In genomic region chr1:197399691-197400521, GRCh38 we compare ENCODE assay signal across 8 cellular contexts.
A peak's percentile ranks its signal among the peaks of the same experiment; 100 is the strongest.
DNase-seq lines count a peak whose midpoint lies in the region; ATAC-seq, FAIRE-seq and TF ChIP-seq lines count a peak whose summit lies in the region.

No MANE protein-coding gene starts in this region.

- no peaks in the 10 kb centered on the region for H4K20me1 ChIP-seq in keratinocyte (ENCODE audit: control insufficient read depth, extremely low read depth, insufficient read depth, low read length)

- no peaks in the 10 kb centered on the region for H3K4me1 ChIP-seq in keratinocyte (ENCODE audit: control insufficient read depth, extremely low read depth, insufficient read depth, low read length)

- intact Hi-C loops in activated CD4-positive, alpha-beta T cell treated with anti-CD3 and anti-CD28 coated beads, Interleukin-2, amount 10 ng/mL, durations not matched to agents 24 days and 14 days (cut with micrococcal nuclease), result no loop called here

- no peak overlapping the region for H3K4me3 ChIP-seq in keratinocyte (ENCODE audit: control insufficient read depth in 2 of 3, extremely low read depth in 1 of 3, insufficient read depth in 2 of 3, low read depth in 1 of 3, low read length in 3 of 3)

- H3K79me2 ChIP-seq in keratinocyte (ENCODE audit: control insufficient read depth, insufficient read depth, low read length), result no peaks in the 10 kb centered on the region

- no peak overlapping the region for H2AFZ ChIP-seq in keratinocyte (ENCODE audit: control insufficient read depth, low read length)

- peaks cover 20% of the 10 kb centered on the region for H3K27me3 Mint-ChIP-seq in activated CD4-positive, alpha-beta T cell treated with anti-CD3 and anti-CD28 coated beads, Interleukin-2, amount 10 ng/mL, durations not matched to agents 24 days and 14 days

- DNase-seq in D721Med (ENCODE audit: insufficient read length, low spot score) (no peak), NCI-H2196 treated with DMSO at 0.1 percent for 48 hours (lab: John Stamatoyannopoulos, UW; ENCODE audit: unreplicated experiment) (peak; percentile 33), keratinocyte (ENCODE audit: low read depth, low spot score) (no peak), NCI-H1930 (lab: John Stamatoyannopoulos, UW) (no peak), globus pallidus (ENCODE audit: low spot score) (no peak)
- DNase-seq in activated CD4-positive, alpha-beta T cell treated with anti-CD3 and anti-CD28 coated beads, Interleukin-2, amount 10 ng/mL, durations not matched to agents 24 days and 14 days, result peak; percentile 71

- dilution Hi-C loops in keratinocyte (cut with MboI; ENCODE audit: extremely low pct_ligation_motif_present, low sequenced_read_pairs), result no loop called here

- no peak overlapping the region for H3K27ac Mint-ChIP-seq in activated CD4-positive, alpha-beta T cell treated with anti-CD3 and anti-CD28 coated beads, Interleukin-2, amount 10 ng/mL, durations not matched to agents 24 days and 14 days

- peak; percentile 97 for FAIRE-seq in D721Med (lab: Jason Lieb, UNC)
- no peak for FAIRE-seq in keratinocyte (lab: Jason Lieb, UNC)

- no peak overlapping the region for H3K27ac ChIP-seq in keratinocyte (ENCODE audit: control insufficient read depth, insufficient read depth, low read length)

- H3K9ac ChIP-seq in keratinocyte (ENCODE audit: control insufficient read depth, extremely low read depth, insufficient read depth, low read length), result no peak overlapping the region

- H3K4me1 Mint-ChIP-seq in activated CD4-positive, alpha-beta T cell treated with anti-CD3 and anti-CD28 coated beads, Interleukin-2, amount 10 ng/mL, durations not matched to agents 24 days and 14 days, result no peaks in the 10 kb centered on the region

- TF ChIP-seq CTCF in D721Med (IDR thresholded peaks at IDR 0.05; ENCODE audit: insufficient read depth, missing control alignments) (peak; percentile 91), keratinocyte (optimal IDR thresholded peaks at IDR 0.05 in 1 of 3, IDR thresholded peaks at IDR 0.05 in 1 of 3, conservative IDR thresholded peaks at IDR 0.05 in 1 of 3; ENCODE audit: extremely low read depth in 1 of 3, insufficient read depth in 2 of 3, low read length in 3 of 3) (peak in 2 of 3 experiments; percentile 64 to 78)

- no peaks in the 10 kb centered on the region for H3K9me3 ChIP-seq in keratinocyte (ENCODE audit: control insufficient read depth, low read depth, low read length)

- peak overlapping the region; percentile 20 for H3K4me2 ChIP-seq in keratinocyte (ENCODE audit: control insufficient read depth, extremely low read depth, insufficient read depth, low read depth, low read length)

- ATAC-seq in GM18909 (IDR thresholded peaks at IDR 0.05; ENCODE audit: poor library complexity, unreplicated experiment) (peak; percentile 83), HG03108 (IDR thresholded peaks at IDR 0.05; ENCODE audit: unreplicated experiment) (peak; percentile 85)

- no peaks in the 10 kb centered on the region for H3K9me1 ChIP-seq in keratinocyte (ENCODE audit: control insufficient read depth, extremely low read depth, insufficient read depth, low read length)

- H3K36me3 ChIP-seq in keratinocyte (ENCODE audit: control insufficient read depth in 2 of 2, extremely low read depth in 1 of 2, insufficient read depth in 2 of 2, low read length in 2 of 2), result no peaks in the 10 kb centered on the region

- H3K27me3 ChIP-seq in keratinocyte (ENCODE audit: control insufficient read depth, extremely low read depth, insufficient read depth, low read length), result no peaks in the 10 kb centered on the region

- no peaks in the 10 kb centered on the region for H3K9me3 Mint-ChIP-seq in activated CD4-positive, alpha-beta T cell treated with anti-CD3 and anti-CD28 coated beads, Interleukin-2, amount 10 ng/mL, durations not matched to agents 24 days and 14 days

- H3K4me3 Mint-ChIP-seq in activated CD4-positive, alpha-beta T cell treated with anti-CD3 and anti-CD28 coated beads, Interleukin-2, amount 10 ng/mL, durations not matched to agents 24 days and 14 days, result no peak overlapping the region

- H3K36me3 Mint-ChIP-seq in activated CD4-positive, alpha-beta T cell treated with anti-CD3 and anti-CD28 coated beads, Interleukin-2, amount 10 ng/mL, durations not matched to agents 24 days and 14 days (ENCODE audit: low read depth), result no peaks in the 10 kb centered on the region

Comparison
In these comparisons a context has a peak if more than half of its experiments do, and no peak if none do; other contexts are left out.
1. DNase-seq: peak in NCI-H2196 treated with DMSO at 0.1 percent for 48 hours (single experiment) and activated CD4-positive, alpha-beta T cell treated with anti-CD3 and anti-CD28 coated beads, Interleukin-2, amount 10 ng/mL, durations not matched to agents 24 days and 14 days (single experiment); none in D721Med (single experiment), keratinocyte (single experiment), NCI-H1930 (0 of 2) and globus pallidus (single experiment).